Comparison of ENCODE assay signal across 12 cellular contexts in the genomic region with DNA sequence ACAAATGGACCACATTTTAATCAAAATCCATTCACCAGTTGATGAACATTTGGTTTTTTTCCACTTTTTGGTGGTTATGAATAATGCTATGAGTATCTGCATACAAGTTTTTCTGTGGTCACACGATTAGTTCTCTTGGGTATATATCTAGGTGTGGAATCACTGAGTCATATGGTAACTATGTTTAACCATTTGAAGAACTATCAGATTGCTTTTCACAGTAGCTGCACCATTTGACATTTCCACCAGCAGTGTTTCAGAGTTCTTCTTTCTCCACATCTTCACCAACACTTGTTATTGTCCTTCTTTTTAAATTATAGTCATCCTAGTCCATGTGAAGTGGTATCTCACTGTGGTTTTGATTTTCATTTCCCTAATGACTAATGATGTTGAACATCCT. TPM values are rescaled to one million over a fixed set of nuclear protein-coding genes. Genes with fewer than 3 reads are reported as not detected.
DNase-seq lines count a peak whose midpoint lies in the region; ATAC-seq and TF ChIP-seq lines count a peak whose summit lies in the region.
"Had no signal": no experiment of that assay in that cellular context is flagged by ENCODE, and none has a peak within 500 bp of the region (broad histone marks: within the 10 kb centered on the region; RNA-seq: fewer than 3 reads in every experiment).

No MANE protein-coding gene starts in this region.

- in situ Hi-C loops in G401 (cut with HindIII; ENCODE audit: low sequenced_read_pairs) = no loop called here

- no peaks in the 10 kb centered on the region for H3K27me3 ChIP-seq in kidney epithelial cell (ENCODE audit: control insufficient read depth, insufficient read depth, low read length)
- H3K27me3 ChIP-seq: vagina had no signal

- ATAC-seq in HG03139 (IDR thresholded peaks at IDR 0.05; ENCODE audit: unreplicated experiment) (no peak), HG02981 (IDR thresholded peaks at IDR 0.05; ENCODE audit: unreplicated experiment) (no peak)

- TF ChIP-seq CTCF in kidney epithelial cell (IDR thresholded peaks at IDR 0.05; ENCODE audit: insufficient read depth, low read length, poor library complexity, severe bottlenecking) = no peak

- DNase-seq in Daoy (ENCODE audit: low read depth) = peak; percentile 71
- DNase-seq in LHCN-M2 (ENCODE audit: low read depth) = peak; percentile 99
- DNase-seq in amniotic stem cell (lab: John Stamatoyannopoulos, UW) = peak; percentile 79
- DNase-seq in kidney epithelial cell (ENCODE audit: low read depth) = peak; percentile 64
- no peak for DNase-seq in anterior cingulate cortex (lab: John Stamatoyannopoulos, UW)
- no peak for DNase-seq in G401 (ENCODE audit: low spot score)
- DNase-seq: DMS79, kidney, NCI-H510A had no signal

- no peak overlapping the region for H3K4me3 ChIP-seq in kidney epithelial cell (ENCODE audit: low read depth, low read length)
- H3K4me3 ChIP-seq: vagina had no signal

- no peaks in the 10 kb centered on the region for H3K36me3 ChIP-seq in kidney epithelial cell (ENCODE audit: control insufficient read depth, insufficient read depth, low read length)
- H3K36me3 ChIP-seq: vagina had no signal

RNA-seq across cellular contexts. Expression of gene ATG7, which starts 33.3 kb away (rescaled TPM):
- 47.9 and 51.6 TPM in 2 replicates for total RNA-seq in Daoy (2014; rRNA removed; shearing (Covaris generic))
- total RNA-seq in LHCN-M2 (2014; rRNA removed) = 48.1 and 50.5 TPM in 2 replicates
- 26.6 TPM for polyA plus RNA-seq in LHCN-M2 (2012)
- 31.3 and 46.6 TPM in 2 replicates for total RNA-seq in kidney epithelial cell
- total RNA-seq in G401 (2014; rRNA removed; shearing (Covaris generic)) = 37.5 and 48.5 TPM in 2 replicates

Comparison
In these comparisons a context has a peak if more than half of its experiments do, and no peak if none do; other contexts are left out.
1. DNase-seq: peak in Daoy (single experiment), LHCN-M2 (single experiment), amniotic stem cell (single experiment) and kidney epithelial cell (single experiment); none in anterior cingulate cortex (0 of 58) and G401 (single experiment).